In the genomic region with DNA sequence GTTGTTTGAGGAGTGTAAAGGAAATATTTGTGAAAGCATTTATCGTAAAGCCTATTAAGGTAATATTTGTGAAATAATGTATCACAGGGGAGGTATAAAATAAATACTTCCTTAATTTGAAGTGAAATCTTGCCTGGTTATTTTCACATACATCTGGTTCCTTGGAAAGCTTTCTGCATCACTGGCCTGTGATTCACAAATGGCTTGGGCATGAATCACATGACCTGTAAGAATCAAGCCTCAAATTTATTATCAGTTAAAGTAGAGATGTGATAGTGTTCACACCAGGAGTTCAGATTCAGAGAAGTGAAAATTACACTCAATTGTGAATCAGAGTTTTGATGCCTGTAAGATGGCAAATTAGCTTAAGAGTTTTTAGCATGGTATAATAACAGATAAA, we compare ENCODE assay signal across 17 cellular contexts.
DNase-seq lines count a peak whose midpoint lies in the region; TF ChIP-seq lines count a peak whose summit lies in the region.
"Had no signal": no experiment of that assay in that cellular context is flagged by ENCODE, and none has a peak within 500 bp of the region (broad histone marks: within the 10 kb centered on the region; RNA-seq: fewer than 3 reads in every experiment).

No MANE protein-coding gene starts in this region.

- H3K27ac Mint-ChIP-seq in MCF 10A (ENCODE audit: low read depth, unreplicated experiment) (peak overlapping the region; percentile 75), immature natural killer cell (no peak overlapping the region)
- H3K27ac Mint-ChIP-seq: activated CD4-positive, alpha-beta memory T cell treated with anti-CD3 and anti-CD28 coated beads, Interleukin-2, amount 10 ng/mL, durations not matched to agents 7 days and 5 days had no signal

- H3K4me2 ChIP-seq in smooth muscle cell: peak overlapping the region; percentile 47

- H3K36me3 ChIP-seq in breast epithelium (no peaks in the 10 kb centered on the region), adipocyte (ENCODE audit: control insufficient read depth, insufficient read depth, low read length, severe bottlenecking) (no peaks in the 10 kb centered on the region), smooth muscle cell (ENCODE audit: low read depth) (no peaks in the 10 kb centered on the region), esophagus squamous epithelium (no peaks in the 10 kb centered on the region)
- H3K36me3 ChIP-seq: HAP-1, heart right ventricle had no signal

- H3K9me3 ChIP-seq in breast epithelium (no peaks in the 10 kb centered on the region), adipocyte (ENCODE audit: control insufficient read depth, low read length) (no peaks in the 10 kb centered on the region), smooth muscle cell (replicated peaks; ENCODE audit: low read depth) (no peaks in the 10 kb centered on the region), esophagus squamous epithelium (peaks cover 0 to 2% (median 0%) of the 10 kb centered on the region in 3 donors)
- H3K9me3 ChIP-seq: body of pancreas, HAP-1 had no signal

- H3K27me3 Mint-ChIP-seq in MCF 10A (ENCODE audit: insufficient read depth, unreplicated experiment) (no peaks in the 10 kb centered on the region), immature natural killer cell (ENCODE audit: low read depth in 3 of 3) (peaks cover 0 to 2% (median 0%) of the 10 kb centered on the region in 3 donors)
- H3K27me3 Mint-ChIP-seq: activated CD4-positive, alpha-beta memory T cell treated with anti-CD3 and anti-CD28 coated beads, Interleukin-2, amount 10 ng/mL, durations not matched to agents 7 days and 5 days had no signal

- H3K4me3 ChIP-seq in breast epithelium (no peak overlapping the region), adipocyte (ENCODE audit: low read length) (no peak overlapping the region), foreskin fibroblast (ENCODE audit: low read depth in 1 of 2, low read length in 2 of 2) (no peak overlapping the region), smooth muscle cell (no peak overlapping the region), esophagus squamous epithelium (no peak overlapping the region)
- H3K4me3 ChIP-seq: body of pancreas, HAP-1, heart right ventricle had no signal

- no peak overlapping the region for H3K4me3 Mint-ChIP-seq in MCF 10A (ENCODE audit: unreplicated experiment)
- H3K4me3 Mint-ChIP-seq in immature natural killer cell: no peak overlapping the region
- H3K4me3 Mint-ChIP-seq: activated CD4-positive, alpha-beta memory T cell treated with anti-CD3 and anti-CD28 coated beads, Interleukin-2, amount 10 ng/mL, durations not matched to agents 7 days and 5 days; neural crest cell had no signal

- peak overlapping the region; percentile 24 for H2AFZ ChIP-seq in smooth muscle cell (ENCODE audit: low read depth)

- H3K36me3 Mint-ChIP-seq in MCF 10A (ENCODE audit: insufficient read depth, unreplicated experiment) (no peaks in the 10 kb centered on the region), immature natural killer cell (no peaks in the 10 kb centered on the region)

- 90% methylated on average over 1 of the region's 1 CpG for WGBS in smooth muscle cell (ENCODE audit: low lambda C conversion rate)
- WGBS in esophagus squamous epithelium, 2 donors: 57 to 67% methylated on average over 1 of the region's 1 CpG

- H3K4me1 ChIP-seq in breast epithelium (no peaks in the 10 kb centered on the region), adipocyte (ENCODE audit: control insufficient read depth, insufficient read depth, low read length) (peaks cover 22% of the 10 kb centered on the region), smooth muscle cell (ENCODE audit: low read depth) (no peaks in the 10 kb centered on the region), esophagus squamous epithelium (no peaks in the 10 kb centered on the region)
- H3K4me1 ChIP-seq: body of pancreas, HAP-1 had no signal

- DNase-seq in MCF 10A (ENCODE audit: unreplicated experiment) (peak; percentile 9), breast epithelium (ENCODE audit: low spot score in 2 of 2) (no peak), adipocyte (ENCODE audit: low read depth) (peak; percentile 63), foreskin fibroblast (peak; percentile 1 to 25), smooth muscle cell (lab: John Stamatoyannopoulos, UW; ENCODE audit: unreplicated experiment) (no peak), esophagus squamous epithelium (lab: John Stamatoyannopoulos, UW) (no peak), immature natural killer cell (no peak)
- DNase-seq in stimulated activated CD4-positive, alpha-beta T cell treated with anti-CD3 and anti-CD28 coated beads, Interleukin-4, amount 100 ng/mL, for 1 hour: no peak
- DNase-seq: 8988T; activated CD4-positive, alpha-beta memory T cell treated with anti-CD3 and anti-CD28 coated beads, Interleukin-2, amount 10 ng/mL, durations not matched to agents 7 days and 5 days; activated effector memory CD4-positive, alpha-beta T cell treated with Interleukin-2 at 50 U/mL for 16 hours; body of pancreas; effector memory CD4-positive, alpha-beta T cell; heart right ventricle; substantia nigra had no signal

- POLR2A ChIA-PET in MCF 10A (lab: Yijun Ruan, JAX): interaction anchor here (0.6 to 0.7 kb wide), 2 partner anchors 84 to 1113 kb away, joined by 3 read pairs; no protein-coding TSS in a partner anchor

- intact Hi-C loops in MCF 10A (cut with micrococcal nuclease): no loop called here
- intact Hi-C loops in breast epithelium (cut with DNase I; ENCODE audit: low total_unique reads): no loop called here
- intact Hi-C loops in esophagus squamous epithelium (cut with DNase I): no loop called here

- peaks cover 12% of the 10 kb centered on the region for H3K4me1 Mint-ChIP-seq in MCF 10A (ENCODE audit: insufficient read depth, unreplicated experiment)
- H3K4me1 Mint-ChIP-seq in immature natural killer cell: no peaks in the 10 kb centered on the region
- H3K4me1 Mint-ChIP-seq: activated CD4-positive, alpha-beta memory T cell treated with anti-CD3 and anti-CD28 coated beads, Interleukin-2, amount 10 ng/mL, durations not matched to agents 7 days and 5 days; neural crest cell had no signal

- H3K27ac ChIP-seq in breast epithelium (no peak overlapping the region), smooth muscle cell (ENCODE audit: low read depth) (peak overlapping the region; percentile 68), esophagus squamous epithelium (no peak overlapping the region)
- H3K27ac ChIP-seq: body of pancreas had no signal

- H3K9ac ChIP-seq in adipocyte (ENCODE audit: low read length) (no peak overlapping the region), smooth muscle cell (ENCODE audit: low read depth) (no peak overlapping the region)

- TF ChIP-seq CTCF in MCF 10A (IDR thresholded peaks at IDR 0.05; ENCODE audit: unreplicated experiment): no peak
- no peak for TF ChIP-seq CTCF in breast epithelium (IDR thresholded peaks at IDR 0.05)
- no peak for TF ChIP-seq CTCF in foreskin fibroblast (IDR thresholded peaks at IDR 0.05; ENCODE audit: low read depth, low read length)
- no peak for TF ChIP-seq CTCF in smooth muscle cell (IDR thresholded peaks at IDR 0.05; ENCODE audit: borderline replicate concordance, insufficient read depth, poor library complexity, severe bottlenecking)
- no peak for TF ChIP-seq CTCF in esophagus squamous epithelium (IDR thresholded peaks at IDR 0.05)

- no peaks in the 10 kb centered on the region for H3F3A ChIP-seq in smooth muscle cell (ENCODE audit: low read depth)

- H3K9me3 Mint-ChIP-seq in MCF 10A (ENCODE audit: unreplicated experiment): no peaks in the 10 kb centered on the region
- peaks cover 4 to 39% (median 15%) of the 10 kb centered on the region in 6 donors for H3K9me3 Mint-ChIP-seq in immature natural killer cell

- TF ChIP-seq POLR2A in breast epithelium (IDR thresholded peaks at IDR 0.05) (no peak), esophagus squamous epithelium (IDR thresholded peaks at IDR 0.05) (no peak)

- BruUV-seq in MCF 10A (replicated peaks; lab: Mats Ljungman, UMichigan): no TSS peak

- CTCF ChIA-PET in MCF 10A (lab: Yijun Ruan, JAX): interaction anchor here (0.6 kb wide), 1 partner anchor 1765 kb away, joined by 3 read pairs; no protein-coding TSS in a partner anchor

- H4K20me1 ChIP-seq in smooth muscle cell (ENCODE audit: low read depth): no peaks in the 10 kb centered on the region

- H3K27me3 ChIP-seq in breast epithelium (no peaks in the 10 kb centered on the region), adipocyte (replicated peaks; ENCODE audit: control insufficient read depth, insufficient read depth, low read length) (no peaks in the 10 kb centered on the region), smooth muscle cell (ENCODE audit: low read depth) (no peaks in the 10 kb centered on the region), esophagus squamous epithelium (no peaks in the 10 kb centered on the region)
- H3K27me3 ChIP-seq: body of pancreas, heart right ventricle had no signal

- no peaks in the 10 kb centered on the region for H3K79me2 ChIP-seq in smooth muscle cell (ENCODE audit: low read depth)

Comparison
In these comparisons a context has a peak if more than half of its experiments do, and no peak if none do; other contexts are left out.
1. DNase-seq: peak in MCF 10A (single experiment), adipocyte (single experiment) and foreskin fibroblast (2 of 2); none in breast epithelium (0 of 2), smooth muscle cell (single experiment), esophagus squamous epithelium (single experiment), stimulated activated CD4-positive, alpha-beta T cell treated with anti-CD3 and anti-CD28 coated beads, Interleukin-4, amount 100 ng/mL, for 1 hour (single experiment) and immature natural killer cell (0 of 3).